In genomic region chr19:31180907-31181306, GRCh38 we compare ENCODE assay signal across 8 cellular contexts.
"Had no signal": no experiment of that assay in that cellular context is flagged by ENCODE, and none has a peak within 500 bp of the region (broad histone marks: within the 10 kb centered on the region; RNA-seq: fewer than 3 reads in every experiment).

No MANE protein-coding gene starts in this region.

- FAIRE-seq: G401.6, GM12878, GM12891, GM12892, GM18507, GM19239 had no signal

- ATAC-seq: GM12878 had no signal

- H3K4me3 ChIP-seq: GM12878 had no signal

- DNase-seq: GDM1, GF-D8 had no signal
